ENCODE assay signal across 2 cellular contexts in genomic region chr2:152493417-152493816, GRCh38.
TF ChIP-seq lines count a peak whose summit lies in the region.

No MANE protein-coding gene starts in this region.

TF ChIP-seq in A549, 52 proteins besides CTCF, POLR2A, EP300 and RAD21:
- TF ChIP-seq HES2 (IDR thresholded peaks at IDR 0.05) (no peak), ZNF302 (CRISPR knock-in tag; IDR thresholded peaks at IDR 0.05) (no peak), CBX2 (IDR thresholded peaks at IDR 0.05; ENCODE audit: borderline replicate concordance, low read depth) (no peak), NPAS2 (CRISPR knock-in tag; IDR thresholded peaks at IDR 0.05; ENCODE audit: borderline replicate concordance) (no peak), JUNB (IDR thresholded peaks at IDR 0.05) (no peak), HDAC2 (IDR thresholded peaks at IDR 0.05) (no peak), SMC3 (IDR thresholded peaks at IDR 0.05) (no peak)
TF ChIP-seq in A549: peak in this region for 0.

TF ChIP-seq in GM12878, 131 proteins besides CTCF, POLR2A, EP300 and RAD21 (continues in another document):
- TF ChIP-seq IRF3 (IDR thresholded peaks at IDR 0.05) (no peak), BHLHE40 (IDR thresholded peaks at IDR 0.05; ENCODE audit: borderline replicate concordance in 1 of 2, low read depth in 2 of 2, low read length in 1 of 2) (0 out of 4 replicates have a peak, but pooled peaks of 1 of the 2 experiments have one; percentile 26), HCFC1 (IDR thresholded peaks at IDR 0.05; ENCODE audit: low read length) (no peak), STAT3 (IDR thresholded peaks at IDR 0.05; ENCODE audit: low read depth, low read length) (no peak), E4F1 (IDR thresholded peaks at IDR 0.05; ENCODE audit: borderline replicate concordance, partially characterized antibody) (no peak), ZBTB11 (CRISPR knock-in tag; IDR thresholded peaks at IDR 0.05) (no peak), MTA3 (IDR thresholded peaks at IDR 0.05; ENCODE audit: borderline replicate concordance, low read length) (no peak), CUX1 (IDR thresholded peaks at IDR 0.05; ENCODE audit: insufficient replicate concordance, low read depth, low read length) (no peak), CHD4 (IDR thresholded peaks at IDR 0.05) (no peak), SUZ12 (IDR thresholded peaks at IDR 0.05; ENCODE audit: unreplicated experiment) (no peak), BCL3 (IDR thresholded peaks at IDR 0.05; ENCODE audit: borderline replicate concordance, insufficient read depth, low read depth, low read length, poor library complexity, severe bottlenecking) (no peak), RAD51 (IDR thresholded peaks at IDR 0.05) (peak; percentile 53; the same call in 1 of the 2 replicates), DPF2 (IDR thresholded peaks at IDR 0.05) (no peak), POLR2AphosphoS2 (IDR thresholded peaks at IDR 0.05; ENCODE audit: low read depth, low read length) (no peak), SPI1 (IDR thresholded peaks at IDR 0.05; ENCODE audit: borderline replicate concordance, insufficient read depth, low read depth, low read length) (peak; percentile 68; the same call in 1 of the 2 replicates), SREBF2 (IDR thresholded peaks at IDR 0.05; ENCODE audit: low read length) (no peak), EED (IDR thresholded peaks at IDR 0.05; ENCODE audit: low read depth) (no peak), MTA2 (IDR thresholded peaks at IDR 0.05; ENCODE audit: low read depth) (0 out of 2 replicates have a peak, but pooled peaks have one; percentile 16), IKZF2 (IDR thresholded peaks at IDR 0.05) (no peak), NRF1 (conservative IDR thresholded peaks at IDR 0.05; ENCODE audit: low read depth, low read length) (no peak), TCF12 (IDR thresholded peaks at IDR 0.05; ENCODE audit: low read depth, low read length) (no peak), MAX (IDR thresholded peaks at IDR 0.05; ENCODE audit: low read depth, low read length) (no peak), MEF2B (IDR thresholded peaks at IDR 0.05; ENCODE audit: partially characterized antibody, poor library complexity, severe bottlenecking) (no peak), ELK1 (IDR thresholded peaks at IDR 0.05; ENCODE audit: low read depth, low read length) (no peak), POU2F2 (IDR thresholded peaks at IDR 0.05; ENCODE audit: borderline replicate concordance, low read depth, low read length) (no peak), YY1 (IDR thresholded peaks at IDR 0.05; ENCODE audit: low read depth, low read length) (no peak), CBX5 (IDR thresholded peaks at IDR 0.05; ENCODE audit: low read depth) (no peak), ZNF592 (IDR thresholded peaks at IDR 0.05) (no peak), ESRRA (IDR thresholded peaks at IDR 0.05; ENCODE audit: low read length) (no peak), SREBF1 (IDR thresholded peaks at IDR 0.05; ENCODE audit: low read length) (no peak), STAT1 (conservative IDR thresholded peaks at IDR 0.05) (no peak), TBL1XR1 (IDR thresholded peaks at IDR 0.05; ENCODE audit: low read depth, low read length) (no peak), SIN3A (IDR thresholded peaks at IDR 0.05; ENCODE audit: low read depth, low read length) (no peak), NBN (IDR thresholded peaks at IDR 0.05) (no peak)
